26 cellular contexts compared by ENCODE assay signal in the genomic region with DNA sequence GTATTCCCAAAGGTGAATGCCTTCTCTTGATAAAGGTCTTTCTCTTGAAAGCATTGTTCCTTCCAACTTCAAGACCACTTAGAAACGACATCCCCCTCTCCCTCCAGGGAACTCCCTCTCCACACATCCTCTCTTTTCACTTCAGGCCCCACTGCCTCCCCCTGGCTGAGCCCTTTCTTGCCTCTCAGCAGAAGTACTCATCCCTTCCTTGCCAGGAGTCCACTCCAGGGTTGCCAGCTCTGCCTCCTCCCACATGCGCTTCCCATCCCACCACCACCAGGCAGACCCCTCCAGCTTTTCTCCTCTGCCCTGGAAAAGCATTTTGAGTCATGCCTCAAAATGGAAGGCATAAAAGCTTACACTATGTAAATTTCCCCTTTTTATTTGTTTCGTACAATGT.
DNase-seq lines count a peak whose midpoint lies in the region; ATAC-seq, FAIRE-seq and TF ChIP-seq lines count a peak whose summit lies in the region.
"Had no signal": no experiment of that assay in that cellular context is flagged by ENCODE, and none has a peak within 500 bp of the region (broad histone marks: within the 10 kb centered on the region; RNA-seq: fewer than 3 reads in every experiment).

No MANE protein-coding gene starts in this region.

- FAIRE-seq in urothelium cell line (lab: Jason Lieb, UNC) (peak; percentile 85), HTR-8/SVneo (lab: Jason Lieb, UNC) (no peak)
- FAIRE-seq: A549, GM12878, GM12892, GM18507, GM19239 had no signal

- no peak for TF ChIP-seq EP300 in esophagus muscularis mucosa (IDR thresholded peaks at IDR 0.05)

- H3K27ac ChIP-seq in esophagus muscularis mucosa (replicated peaks in 1 of 4): no peak overlapping the region
- H3K27ac ChIP-seq: A549; BLaER1 treated with 17β-estradiol and CSF1 and Interleukin-3, amounts not matched to agents 10 nM and 100 nM; C4-2B had no signal

- H3K9me3 ChIP-seq in esophagus muscularis mucosa: no peaks in the 10 kb centered on the region
- H3K9me3 ChIP-seq: A549, Caco-2 had no signal

- no peak for ATAC-seq in GM18858 (IDR thresholded peaks at IDR 0.05; ENCODE audit: unreplicated experiment)
- ATAC-seq: A549; CD8-positive, alpha-beta T cell; GM12878 had no signal

- TF ChIP-seq CTCF in esophagus muscularis mucosa (IDR thresholded peaks at IDR 0.05): no peak

- H3K4me3 ChIP-seq in H7 (ENCODE audit: insufficient read depth, low read depth, low read length) (no peak overlapping the region), esophagus muscularis mucosa (no peak overlapping the region)
- H3K4me3 ChIP-seq: A549; BLaER1 treated with 17β-estradiol and CSF1 and Interleukin-3, amounts not matched to agents 10 nM and 100 nM; GM12878 had no signal

- DNase-seq in D341Med (ENCODE audit: low spot score): peak; percentile 9
- DNase-seq in H7: peak; percentile 8
- DNase-seq in esophagus muscularis mucosa (ENCODE audit: extremely low spot score): peak; percentile 60
- no peak for DNase-seq in urothelium cell line (ENCODE audit: low spot score)
- DNase-seq in HTR-8/SVneo (ENCODE audit: insufficient read length, low spot score): no peak
- no peak for DNase-seq in 8988T
- DNase-seq: AML-193; Caco-2; Calu3; CD4-positive, alpha-beta T cell; CD8-positive, alpha-beta T cell; DMS 273 treated with DMSO at 0.1 percent for 48 hours; DMS153; DMS53; DMS79; DND-41; EL; GDM1 had no signal

- H3K27me3 ChIP-seq in H7 (ENCODE audit: control insufficient read depth, insufficient read depth, low read length): no peaks in the 10 kb centered on the region
- peaks cover 0 to 29% (median 0%) of the 10 kb centered on the region in 4 donors for H3K27me3 ChIP-seq in esophagus muscularis mucosa
- H3K27me3 ChIP-seq: BLaER1 treated with 17β-estradiol and CSF1 and Interleukin-3, amounts not matched to agents 10 nM and 100 nM had no signal

- intact Hi-C loops in esophagus muscularis mucosa (cut with DNase I): no loop called here

- WGBS in esophagus muscularis mucosa: 76% methylated on average over 3 of the region's 3 CpGs

- H3K36me3 ChIP-seq in H7 (replicated peaks; ENCODE audit: control insufficient read depth, insufficient read depth, low read length) (no peaks in the 10 kb centered on the region), esophagus muscularis mucosa (no peaks in the 10 kb centered on the region)
- H3K36me3 ChIP-seq: BLaER1 treated with 17β-estradiol and CSF1 and Interleukin-3, amounts not matched to agents 10 nM and 100 nM had no signal

- H3K4me1 ChIP-seq in esophagus muscularis mucosa: no peaks in the 10 kb centered on the region
- H3K4me1 ChIP-seq: A549, Caco-2 had no signal

- TF ChIP-seq POLR2A in esophagus muscularis mucosa (IDR thresholded peaks at IDR 0.05; ENCODE audit: low read depth): no peak

Comparison
In these comparisons a context has a peak if more than half of its experiments do, and no peak if none do; other contexts are left out.
1. DNase-seq: peak in D341Med (single experiment), H7 (single experiment) and esophagus muscularis mucosa (single experiment); none in urothelium cell line (single experiment), HTR-8/SVneo (single experiment) and 8988T (single experiment).